10 cellular contexts compared by ENCODE assay signal in genomic region chr5:53030828-53031425, GRCh38. TPM values are rescaled to one million over a fixed set of nuclear protein-coding genes. Genes with fewer than 3 reads are reported as not detected.
DNase-seq lines count a peak whose midpoint lies in the region; ATAC-seq and TF ChIP-seq lines count a peak whose summit lies in the region.
"Had no signal": no experiment of that assay in that cellular context is flagged by ENCODE, and none has a peak within 500 bp of the region (broad histone marks: within the 10 kb centered on the region; RNA-seq: fewer than 3 reads in every experiment).

No MANE protein-coding gene starts in this region.

- no peak overlapping the region for H2AFZ ChIP-seq in fibroblast of lung (ENCODE audit: low read length)

- H3K27me3 ChIP-seq in fibroblast of lung (ENCODE audit: control insufficient read depth, insufficient read depth, low read length) (no peaks in the 10 kb centered on the region), stomach (no peaks in the 10 kb centered on the region), H7 (ENCODE audit: control insufficient read depth, insufficient read depth, low read length) (no peaks in the 10 kb centered on the region)

- intact Hi-C loops in activated CD4-positive, alpha-beta T cell treated with anti-CD3 and anti-CD28 coated beads, Interleukin-2, amount 10 ng/mL, durations not matched to agents 24 days and 14 days (cut with micrococcal nuclease): loop anchor here (1.0 to 5.0 kb wide), 7 partner anchors 10 to 304 kb away; no protein-coding TSS in a partner anchor
- intact Hi-C loops in stomach (cut with DNase I; ENCODE audit: low total_unique reads): no loop called here

- H3K4me2 ChIP-seq in fibroblast of lung (ENCODE audit: extremely low read depth, insufficient read depth, low read length): no peak overlapping the region

- H3K36me3 ChIP-seq in fibroblast of lung (ENCODE audit: control insufficient read depth, insufficient read depth, low read length): peaks cover 3% of the 10 kb centered on the region
- H3K36me3 ChIP-seq in stomach: no peaks in the 10 kb centered on the region
- no peaks in the 10 kb centered on the region for H3K36me3 ChIP-seq in H7 (replicated peaks; ENCODE audit: control insufficient read depth, insufficient read depth, low read length)

- H3K27me3 Mint-ChIP-seq in activated CD4-positive, alpha-beta T cell treated with anti-CD3 and anti-CD28 coated beads, Interleukin-2, amount 10 ng/mL, durations not matched to agents 24 days and 14 days: no peaks in the 10 kb centered on the region
- H3K27me3 Mint-ChIP-seq in T-cell: no peaks in the 10 kb centered on the region

- no peak for TF ChIP-seq CTCF in fibroblast of lung (conservative IDR thresholded peaks at IDR 0.05 in 1 of 2, IDR thresholded peaks at IDR 0.05 in 1 of 2; ENCODE audit: low read depth in 1 of 2, low read length in 2 of 2)
- no peak for TF ChIP-seq CTCF in stomach (IDR thresholded peaks at IDR 0.05)

- no peak for TF ChIP-seq POLR2A in stomach (IDR thresholded peaks at IDR 0.05)

- H3K27ac ChIP-seq in fibroblast of lung (ENCODE audit: insufficient read depth, low read length): peak overlapping the region; percentile 90
- peak overlapping the region in 4 of 5 donors; percentile 27 to 83 (median 58) for H3K27ac ChIP-seq in stomach

- peak overlapping the region; percentile 80 for H3K27ac Mint-ChIP-seq in activated CD4-positive, alpha-beta T cell treated with anti-CD3 and anti-CD28 coated beads, Interleukin-2, amount 10 ng/mL, durations not matched to agents 24 days and 14 days
- H3K27ac Mint-ChIP-seq in T-cell: peak overlapping the region; percentile 46 to 69

- H3K9ac ChIP-seq in fibroblast of lung (ENCODE audit: insufficient read depth, low read length): no peak overlapping the region

- POLR2A ChIA-PET in T-cell (lab: Charles Lee): interaction anchor here in 1 of 2 donors (0.7 kb wide), 1 partner anchor 324 kb away, joined by 3 read pairs; no protein-coding TSS in a partner anchor

- peaks cover 50% of the 10 kb centered on the region for H3K4me1 Mint-ChIP-seq in activated CD4-positive, alpha-beta T cell treated with anti-CD3 and anti-CD28 coated beads, Interleukin-2, amount 10 ng/mL, durations not matched to agents 24 days and 14 days
- H3K4me1 Mint-ChIP-seq in T-cell: peaks cover 10 to 17% (median 15%) of the 10 kb centered on the region in 3 donors

- peaks cover 21% of the 10 kb centered on the region for H3K36me3 Mint-ChIP-seq in activated CD4-positive, alpha-beta T cell treated with anti-CD3 and anti-CD28 coated beads, Interleukin-2, amount 10 ng/mL, durations not matched to agents 24 days and 14 days (ENCODE audit: low read depth)
- H3K36me3 Mint-ChIP-seq in T-cell: no peaks in the 10 kb centered on the region

- no peak for DNase-seq in activated CD4-positive, alpha-beta T cell treated with anti-CD3 and anti-CD28 coated beads, Interleukin-2, amount 10 ng/mL, durations not matched to agents 24 days and 14 days
- DNase-seq in activated CD4-positive, alpha-beta T cell treated with anti-CD3 and anti-CD28 coated beads, Interleukin-2, amount 50 U/mL, for 48 hours: no peak
- no peak for DNase-seq in T-cell
- peak in 1 of 2 donors; percentile 43 for DNase-seq in fibroblast of lung (ENCODE audit: low read depth in 2 of 2)
- no peak for DNase-seq in stomach
- DNase-seq in T1000 (lab: John Stamatoyannopoulos, UW): no peak
- no peak for DNase-seq in H7
- DNase-seq: activated CD8-positive, alpha-beta memory T cell treated with anti-CD3 and anti-CD28 coated beads, Interleukin-2, amount 50 U/mL, for 4 hours; NCI-H510A treated with DMSO at 0.1 percent for 48 hours had no signal

- peaks cover 15% of the 10 kb centered on the region for H3K79me2 ChIP-seq in fibroblast of lung (ENCODE audit: control insufficient read depth, insufficient read depth, low read length)

- H3K4me1 ChIP-seq in fibroblast of lung (ENCODE audit: control insufficient read depth, extremely low read depth, insufficient read depth, low read length) (peaks cover 26% of the 10 kb centered on the region), stomach (peaks cover 16 to 45% (median 29%) of the 10 kb centered on the region in 4 donors)

- no peak overlapping the region for H3K4me3 ChIP-seq in fibroblast of lung (replicated peaks in 1 of 4; ENCODE audit: control extremely low read depth in 1 of 4, insufficient read depth in 1 of 4, low read depth in 3 of 4, low read length in 4 of 4)
- H3K4me3 ChIP-seq in stomach: no peak overlapping the region
- no peak overlapping the region for H3K4me3 ChIP-seq in H7 (ENCODE audit: insufficient read depth, low read depth, low read length)

- H4K20me1 ChIP-seq in fibroblast of lung (ENCODE audit: control insufficient read depth, extremely low read depth, insufficient read depth, low read length): no peaks in the 10 kb centered on the region

- ATAC-seq in T-cell (replicated peaks in 1 of 4) (no peak), GM18909 (IDR thresholded peaks at IDR 0.05; ENCODE audit: poor library complexity, unreplicated experiment) (no peak)

- H3K4me3 Mint-ChIP-seq in activated CD4-positive, alpha-beta T cell treated with anti-CD3 and anti-CD28 coated beads, Interleukin-2, amount 10 ng/mL, durations not matched to agents 24 days and 14 days: peak overlapping the region; percentile 53
- no peak overlapping the region for H3K4me3 Mint-ChIP-seq in T-cell

- no peaks in the 10 kb centered on the region for H3K9me3 ChIP-seq in fibroblast of lung (ENCODE audit: control insufficient read depth, insufficient read depth, low read depth, low read length)
- no peaks in the 10 kb centered on the region for H3K9me3 ChIP-seq in stomach

- no peaks in the 10 kb centered on the region for H3K9me3 Mint-ChIP-seq in activated CD4-positive, alpha-beta T cell treated with anti-CD3 and anti-CD28 coated beads, Interleukin-2, amount 10 ng/mL, durations not matched to agents 24 days and 14 days
- H3K9me3 Mint-ChIP-seq in T-cell: no peaks in the 10 kb centered on the region

- CTCF ChIA-PET in T-cell (lab: Charles Lee): interaction anchor here in 1 of 2 donors (0.5 kb wide), 1 partner anchor 1153 kb away, joined by 4 read pairs; no protein-coding TSS in a partner anchor

- TF ChIP-seq EP300 in stomach (IDR thresholded peaks at IDR 0.05): no peak

- WGBS in stomach, 5 donors: 33 to 70% (median 36%) methylated on average over 2 of the region's 2 CpGs

RNA-seq across cellular contexts. Expression of gene ITGA2, which starts 41.8 kb away (rescaled TPM):
- total RNA-seq in activated CD4-positive, alpha-beta T cell treated with anti-CD3 and anti-CD28 coated beads, Interleukin-2, amount 10 ng/mL, durations not matched to agents 24 days and 14 days: 3.5 and 3.9 TPM in 2 replicates
- total RNA-seq in T-cell (1 to 10 TPM in 1 of 5 donors, under 1 TPM in 4; 0.16 to 1.5 (median 0.51) TPM), fibroblast of lung (50.1 and 75.5 TPM in 2 replicates), stomach (1 to 10 TPM in 4 of 5 donors, under 1 TPM in 1; 0.58 to 8.3 (median 2.9) TPM)
- polyA plus RNA-seq in fibroblast of lung (9.4 and 32.9 TPM in 2 replicates), stomach (1 to 10 TPM in 2 of 3 donors, under 1 TPM in 1; 0.61 to 3.7 (median 3.7) TPM)
- polyA plus RNA-seq in fibroblast of lung (2012): 6.2 and 20.8 TPM in 2 replicates
- 15.9 and 34.7 TPM in 2 replicates for polyA minus RNA-seq in fibroblast of lung (ENCODE audit: low replicate concordance)
- 1.2 and 2.8 TPM in 2 replicates for total RNA-seq in H7 (2014; rRNA removed; shearing (Covaris generic))
